Comparison of ENCODE assay signal across 8 cellular contexts in the genomic region with DNA sequence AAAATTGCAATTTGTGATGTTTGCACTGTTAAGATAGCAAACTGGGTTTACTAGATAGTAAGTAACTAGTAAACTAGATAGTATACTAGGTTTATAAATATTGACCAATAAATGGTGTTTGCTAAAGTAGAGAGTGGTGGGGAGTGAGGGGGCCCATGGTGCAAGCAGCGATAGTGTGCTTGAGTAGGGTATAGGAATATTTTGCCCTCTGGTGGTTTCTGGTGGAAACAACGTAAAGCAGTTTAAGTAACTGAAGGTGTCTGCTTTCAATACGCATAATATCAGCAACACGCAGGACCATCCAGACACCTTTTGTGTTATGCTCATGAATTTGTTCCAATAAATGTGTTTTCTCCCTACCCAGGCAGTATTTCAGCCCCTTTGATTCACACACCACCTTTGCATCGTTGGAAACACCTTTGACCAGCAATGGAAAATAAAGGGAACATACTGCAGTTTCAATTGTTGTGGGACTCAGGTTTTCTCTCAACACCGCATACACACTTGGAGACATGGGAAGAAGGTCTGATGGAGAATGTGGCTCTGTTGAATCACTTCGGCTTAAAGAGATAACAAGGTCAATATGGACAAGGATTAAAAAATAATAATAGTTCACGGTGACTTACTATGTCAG. TPM values are rescaled to one million over a fixed set of nuclear protein-coding genes. Genes with fewer than 3 reads are reported as not detected.
A peak's percentile ranks its signal among the peaks of the same experiment; 100 is the strongest.
DNase-seq lines count a peak whose midpoint lies in the region; ATAC-seq and TF ChIP-seq lines count a peak whose summit lies in the region.

No MANE protein-coding gene starts in this region.

- peak; percentile 92 for ATAC-seq in GM21360 (IDR thresholded peaks at IDR 0.05; ENCODE audit: unreplicated experiment)
- ATAC-seq in HG03469 (IDR thresholded peaks at IDR 0.05; ENCODE audit: unreplicated experiment) = peak; percentile 83
- peak; percentile 67 for ATAC-seq in left colon

- intact Hi-C loops in left colon (cut with DNase I, micrococcal nuclease) = loop anchor here in 1 of 2 donors (5.0 kb wide), 1 partner anchor 248 kb away; no protein-coding TSS in a partner anchor
- intact Hi-C loops in transverse colon (cut with DNase I; ENCODE audit: low total_unique reads) = loop anchor here (5.0 kb wide), 1 partner anchor 248 kb away; no protein-coding TSS in a partner anchor

- TF ChIP-seq CTCF in astrocyte of the spinal cord (IDR thresholded peaks at IDR 0.05; ENCODE audit: low read depth, low read length) = peak; percentile 67
- TF ChIP-seq CTCF in transverse colon (IDR thresholded peaks at IDR 0.05) = peak; percentile 61 to 71 (median 64)

- no peaks in the 10 kb centered on the region for H3K27me3 ChIP-seq in transverse colon

- peaks cover 0 to 14% (median 0%) of the 10 kb centered on the region in 4 donors for H3K4me1 ChIP-seq in transverse colon

- no peaks in the 10 kb centered on the region for H3K9me3 ChIP-seq in transverse colon

- in situ Hi-C loops in astrocyte of the spinal cord (cut with HindIII; ENCODE audit: low sequenced_read_pairs) (no loop called here), transverse colon (cut with MboI; ENCODE audit: low pct_ligation_motif_present in 1 of 4, low pct_unique_long_range_greater_than_20kb in 1 of 4, low sequenced_read_pairs in 3 of 4) (no loop called here)

- no peak for TF ChIP-seq POLR2A in transverse colon (IDR thresholded peaks at IDR 0.05)

- WGBS in transverse colon (ENCODE audit: low coverage in 1 of 2), 2 donors = 33 to 51% methylated on average over 5 to 8 of the region's 8 CpGs

- peak; percentile 39 to 51 for DNase-seq in activated CD4-positive, alpha-beta T cell treated with anti-CD3 and anti-CD28 coated beads for 4 hours
- no peak for DNase-seq in activated CD4-positive, alpha-beta T cell treated with anti-CD3 and anti-CD28 coated beads, Interleukin-2, amount 50 U/mL, for 1 hour
- DNase-seq in NCI-H82 treated with DMSO at 0.1 percent for 48 hours (lab: John Stamatoyannopoulos, UW; ENCODE audit: unreplicated experiment) = peak; percentile 28
- peak; percentile 55 for DNase-seq in astrocyte of the spinal cord (ENCODE audit: low read depth, low spot score)
- no peak for DNase-seq in left colon
- no peak for DNase-seq in transverse colon

- H3K4me3 ChIP-seq in astrocyte of the spinal cord (ENCODE audit: low read depth, low read length) (no peak overlapping the region), transverse colon (no peak overlapping the region)

- no peak overlapping the region for H3K27ac ChIP-seq in transverse colon

- no peaks in the 10 kb centered on the region for H3K36me3 ChIP-seq in transverse colon

- TF ChIP-seq EP300 in transverse colon (IDR thresholded peaks at IDR 0.05; ENCODE audit: low read depth) = no peak

RNA-seq across cellular contexts. Expression of a gene that starts 16.7 kb away (rescaled TPM):
- 10 to 100 TPM; 54.1 to 91.7 TPM for total RNA-seq in left colon
- 10 to 100 TPM; 23.2 to 67.8 (median 52.2) TPM for total RNA-seq in transverse colon

Comparison
In these comparisons a context has a peak if more than half of its experiments do, and no peak if none do; other contexts are left out.
1. DNase-seq: peak in activated CD4-positive, alpha-beta T cell treated with anti-CD3 and anti-CD28 coated beads for 4 hours (2 of 2), NCI-H82 treated with DMSO at 0.1 percent for 48 hours (single experiment) and astrocyte of the spinal cord (single experiment); none in activated CD4-positive, alpha-beta T cell treated with anti-CD3 and anti-CD28 coated beads, Interleukin-2, amount 50 U/mL, for 1 hour (single experiment), left colon (0 of 2) and transverse colon (single experiment).
2. Peak in every context shown above with its lines, with median percentiles within 50 percentile points of each other: ATAC-seq.